Comparison of ENCODE assay signal across 15 cellular contexts in genomic region chr18:31064130-31064529, GRCh38. TPM values are rescaled to one million over a fixed set of nuclear protein-coding genes. Genes with fewer than 3 reads are reported as not detected.
DNase-seq lines count a peak whose midpoint lies in the region; ATAC-seq and TF ChIP-seq lines count a peak whose summit lies in the region.
"Had no signal": no experiment of that assay in that cellular context is flagged by ENCODE, and none has a peak within 500 bp of the region (broad histone marks: within the 10 kb centered on the region; RNA-seq: fewer than 3 reads in every experiment).

No MANE protein-coding gene starts in this region.

- TF ChIP-seq CTCF in MCF 10A (IDR thresholded peaks at IDR 0.05; ENCODE audit: unreplicated experiment) (no peak), breast epithelium (IDR thresholded peaks at IDR 0.05) (no peak), RWPE1 (conservative IDR thresholded peaks at IDR 0.05; ENCODE audit: low read depth) (no peak), type B pancreatic cell (conservative IDR thresholded peaks at IDR 0.05) (no peak)

- no peak overlapping the region for H3K4me3 Mint-ChIP-seq in MCF 10A (ENCODE audit: unreplicated experiment)
- H3K4me3 Mint-ChIP-seq in type B pancreatic cell: no peak overlapping the region
- H3K4me3 Mint-ChIP-seq: activated naive CD8-positive, alpha-beta T cell; dendritic cell treated with granulocyte-macrophage colony-stimulating factor and Interleukin-4, amounts not matched to agents 40 ng/mL and 50 ng/mL, for 4 days had no signal

- intact Hi-C loops in MCF 10A (cut with micrococcal nuclease) (no loop called here), breast epithelium (cut with DNase I; ENCODE audit: low total_unique reads) (no loop called here)

- H3K36me3 Mint-ChIP-seq in MCF 10A (ENCODE audit: insufficient read depth, unreplicated experiment) (peaks cover 29% of the 10 kb centered on the region), type B pancreatic cell (peaks cover 17% of the 10 kb centered on the region)
- H3K36me3 Mint-ChIP-seq: activated naive CD8-positive, alpha-beta T cell had no signal

- H3K9me3 Mint-ChIP-seq in MCF 10A (ENCODE audit: unreplicated experiment) (no peaks in the 10 kb centered on the region), type B pancreatic cell (no peaks in the 10 kb centered on the region)
- H3K9me3 Mint-ChIP-seq: dendritic cell treated with granulocyte-macrophage colony-stimulating factor and Interleukin-4, amounts not matched to agents 40 ng/mL and 50 ng/mL, for 4 days had no signal

- H3K4me3 ChIP-seq in breast epithelium: no peak overlapping the region
- H3K4me3 ChIP-seq: left ventricle myocardium inferior had no signal

- H3K36me3 ChIP-seq in breast epithelium: no peaks in the 10 kb centered on the region

- no peaks in the 10 kb centered on the region for H3K4me1 ChIP-seq in breast epithelium
- H3K4me1 ChIP-seq: left ventricle myocardium inferior had no signal

- no peaks in the 10 kb centered on the region for H3K27me3 Mint-ChIP-seq in MCF 10A (ENCODE audit: insufficient read depth, unreplicated experiment)
- H3K27me3 Mint-ChIP-seq in type B pancreatic cell: no peaks in the 10 kb centered on the region
- H3K27me3 Mint-ChIP-seq: activated naive CD8-positive, alpha-beta T cell; dendritic cell treated with granulocyte-macrophage colony-stimulating factor and Interleukin-4, amounts not matched to agents 40 ng/mL and 50 ng/mL, for 4 days had no signal

- CTCF ChIA-PET in MCF 10A (lab: Yijun Ruan, JAX) (interaction anchor here (0.5 kb wide), 1 partner anchor 375 kb away, joined by 3 read pairs; no protein-coding TSS in a partner anchor), RWPE1 (lab: Yijun Ruan, JAX) (no interaction called here)

- POLR2A ChIA-PET in MCF 10A (lab: Yijun Ruan, JAX): interaction anchor here (1.1 to 4.2 kb wide), 3 partner anchors 16 to 37 kb away, joined by 3 to 46 read pairs (median 4); partner anchors contain the start of gene DSC3
- POLR2A ChIA-PET in RWPE1 (lab: Yijun Ruan, JAX; ENCODE audit: low non-redundant PET): no interaction called here

- H3K4me1 Mint-ChIP-seq in MCF 10A (ENCODE audit: insufficient read depth, unreplicated experiment): peaks cover 19% of the 10 kb centered on the region
- no peaks in the 10 kb centered on the region for H3K4me1 Mint-ChIP-seq in type B pancreatic cell (ENCODE audit: unreplicated experiment)

- no peak for TF ChIP-seq POLR2A in breast epithelium (IDR thresholded peaks at IDR 0.05)

- H3K27ac ChIP-seq in breast epithelium (no peak overlapping the region), RWPE1 (no peak overlapping the region)
- H3K27ac ChIP-seq: left ventricle myocardium inferior had no signal

- DNase-seq in MCF 10A (ENCODE audit: unreplicated experiment) (peak; percentile 77), breast epithelium (ENCODE audit: low spot score in 2 of 2) (no peak), RWPE1 (ENCODE audit: low spot score) (peak; percentile 14), type B pancreatic cell (ENCODE audit: extremely low spot score, unreplicated experiment) (no peak), RKO (ENCODE audit: low spot score) (no peak), dermis blood vessel endothelial cell (no peak), MV-4-11 (lab: John Stamatoyannopoulos, UW) (no peak)
- DNase-seq: DMS79; left ventricle myocardium inferior; NCI-H345; SHP77; stimulated activated naive CD4-positive, alpha-beta T cell had no signal

- no peaks in the 10 kb centered on the region for H3K27me3 ChIP-seq in breast epithelium

- no peaks in the 10 kb centered on the region for H3K9me3 ChIP-seq in breast epithelium
- H3K9me3 ChIP-seq: left ventricle myocardium inferior had no signal

- H3K27ac Mint-ChIP-seq in MCF 10A (ENCODE audit: low read depth, unreplicated experiment): peak overlapping the region; percentile 10
- peak overlapping the region; percentile 40 for H3K27ac Mint-ChIP-seq in type B pancreatic cell
- H3K27ac Mint-ChIP-seq: activated naive CD8-positive, alpha-beta T cell; dendritic cell treated with granulocyte-macrophage colony-stimulating factor and Interleukin-4, amounts not matched to agents 40 ng/mL and 50 ng/mL, for 4 days had no signal

- ATAC-seq in HG02852 (IDR thresholded peaks at IDR 0.05; ENCODE audit: unreplicated experiment): peak; percentile 89

- no TSS peak for BruUV-seq in MCF 10A (replicated peaks; lab: Mats Ljungman, UMichigan)

RNA-seq across cellular contexts. Expression of gene DSC3, which starts 21.6 kb away (rescaled TPM):
- total RNA-seq in MCF 10A (2022) (56.2 and 60.8 TPM in 2 replicates), breast epithelium (10 to 100 TPM in 2 of 3 donors, not detected in 1; 17.0 to 54.3 TPM), type B pancreatic cell (ENCODE audit: low replicate concordance) (67.7 and 306 TPM in 2 replicates), dermis blood vessel endothelial cell (under 0.01 and 0.14 TPM in 2 replicates)
- total RNA-seq: left ventricle myocardium inferior had no signal

RNA-seq across cellular contexts. Expression of gene DSC2, which starts 38.1 kb away (rescaled TPM):
- total RNA-seq in MCF 10A (2022) (11.3 and 17.6 TPM in 2 replicates), breast epithelium (10 to 100 TPM in 2 of 3 donors, 1 to 10 TPM in 1; 8.0 to 72.9 (median 19.0) TPM), type B pancreatic cell (ENCODE audit: low replicate concordance) (85.4 and 352 TPM in 2 replicates), dermis blood vessel endothelial cell (0.17 and 0.19 TPM in 2 replicates)

Comparison
In these comparisons a context has a peak if more than half of its experiments do, and no peak if none do; other contexts are left out.
1. DNase-seq: peak in MCF 10A (single experiment) and RWPE1 (single experiment); none in breast epithelium (0 of 2), type B pancreatic cell (single experiment), RKO (single experiment), dermis blood vessel endothelial cell (single experiment) and MV-4-11 (single experiment).